ENCODE assay signal across 31 cellular contexts in genomic region chr22:43462701-43463100, GRCh38.
DNase-seq lines count a peak whose midpoint lies in the region; ATAC-seq and TF ChIP-seq lines count a peak whose summit lies in the region.
"Had no signal": no experiment of that assay in that cellular context is flagged by ENCODE, and none has a peak within 500 bp of the region (broad histone marks: within the 10 kb centered on the region; RNA-seq: fewer than 3 reads in every experiment).

No MANE protein-coding gene starts in this region.

- peaks cover 6% of the 10 kb centered on the region for H3K36me3 Mint-ChIP-seq in activated naive CD4-positive, alpha-beta T cell treated with anti-CD3 and anti-CD28 coated beads, Interleukin-2, amount 50 U/mL, for 24 hours
- H3K36me3 Mint-ChIP-seq: CD14-positive monocyte; CD4-positive, CD25-positive, alpha-beta regulatory T cell; CD8-positive, alpha-beta T cell had no signal

- peak overlapping the region; percentile 23 for H3K27ac Mint-ChIP-seq in activated naive CD4-positive, alpha-beta T cell treated with anti-CD3 and anti-CD28 coated beads, Interleukin-2, amount 50 U/mL, for 24 hours
- H3K27ac Mint-ChIP-seq: B cell; CD14-positive monocyte; CD4-positive, alpha-beta memory T cell; CD4-positive, alpha-beta T cell; CD4-positive, CD25-positive, alpha-beta regulatory T cell; CD8-positive, alpha-beta memory T cell; CD8-positive, alpha-beta T cell had no signal

- peaks cover 20% of the 10 kb centered on the region for H3K27me3 Mint-ChIP-seq in activated naive CD4-positive, alpha-beta T cell treated with anti-CD3 and anti-CD28 coated beads, Interleukin-2, amount 50 U/mL, for 24 hours

- no peak for TF ChIP-seq CTCF in HEK293 (tag by site-specific recombination; IDR thresholded peaks at IDR 0.05)

- CTCF ChIA-PET in HEK293 (lab: Yijun Ruan, JAX): no interaction called here

- no peak overlapping the region for H3K27ac ChIP-seq in HEK293 (ENCODE audit: extremely low read depth, low read depth, low read length)
- H3K27ac ChIP-seq: 22Rv1; A549; BLaER1; BLaER1 treated with 17β-estradiol and CSF1 and Interleukin-3, amounts not matched to agents 10 nM and 100 nM; C4-2B had no signal

- no peak for DNase-seq in activated naive CD4-positive, alpha-beta T cell (lab: John Stamatoyannopoulos, UW)
- DNase-seq: 8988T; ACHN; AML-193; BE2C; C1 segment of cervical spinal cord; Caco-2; Calu3; CD4-positive, alpha-beta memory T cell; CD4-positive, alpha-beta T cell; CD4-positive, CD25-positive, alpha-beta regulatory T cell; CD8-positive, alpha-beta memory T cell; CD8-positive, alpha-beta T cell; COR-L47; DMS 273 treated with DMSO at 0.1 percent for 48 hours; DMS153; DMS53; DMS79; DMS79 treated with DMSO at 0.1 percent for 48 hours; DND-41; EL had no signal

- POLR2A ChIA-PET in HEK293 (lab: Yijun Ruan, JAX): no interaction called here

- no peak overlapping the region for H3K4me3 ChIP-seq in HEK293 (ENCODE audit: low read depth, low read length)
- H3K4me3 ChIP-seq: A549; BLaER1; BLaER1 treated with 17β-estradiol and CSF1 and Interleukin-3, amounts not matched to agents 10 nM and 100 nM had no signal

- H3K9me3 ChIP-seq in HEK293 (ENCODE audit: control insufficient read depth, insufficient read depth, low read depth, low read length): no peaks in the 10 kb centered on the region
- H3K9me3 ChIP-seq: A549, BE2C, Caco-2 had no signal

- H3K36me3 ChIP-seq in HEK293 (ENCODE audit: control insufficient read depth in 2 of 2, insufficient read depth in 1 of 2, low read length in 2 of 2): no peaks in the 10 kb centered on the region
- H3K36me3 ChIP-seq: BE2C; BLaER1; BLaER1 treated with 17β-estradiol and CSF1 and Interleukin-3, amounts not matched to agents 10 nM and 100 nM had no signal

- ATAC-seq in HG02981 (IDR thresholded peaks at IDR 0.05; ENCODE audit: unreplicated experiment): no peak
- ATAC-seq: A549; CD8-positive, alpha-beta T cell had no signal

- H3K9me3 Mint-ChIP-seq in activated naive CD4-positive, alpha-beta T cell treated with anti-CD3 and anti-CD28 coated beads, Interleukin-2, amount 50 U/mL, for 24 hours: peaks cover 12% of the 10 kb centered on the region

- no peaks in the 10 kb centered on the region for H3K4me1 ChIP-seq in HEK293 (ENCODE audit: control insufficient read depth, insufficient read depth, low read length)
- H3K4me1 ChIP-seq: A549, BE2C, Caco-2 had no signal

- no peaks in the 10 kb centered on the region for H3K4me1 Mint-ChIP-seq in activated naive CD4-positive, alpha-beta T cell treated with anti-CD3 and anti-CD28 coated beads, Interleukin-2, amount 50 U/mL, for 24 hours
- H3K4me1 Mint-ChIP-seq: B cell; CD14-positive monocyte; CD4-positive, alpha-beta memory T cell; CD4-positive, CD25-positive, alpha-beta regulatory T cell; CD8-positive, alpha-beta memory T cell had no signal

- H3K4me3 Mint-ChIP-seq in activated naive CD4-positive, alpha-beta T cell treated with anti-CD3 and anti-CD28 coated beads, Interleukin-2, amount 50 U/mL, for 24 hours: no peak overlapping the region
- H3K4me3 Mint-ChIP-seq: B cell; CD14-positive monocyte; CD4-positive, alpha-beta memory T cell; CD4-positive, alpha-beta T cell; CD4-positive, CD25-positive, alpha-beta regulatory T cell; CD8-positive, alpha-beta memory T cell; CD8-positive, alpha-beta T cell had no signal

TF ChIP-seq in HEK293, 187 proteins besides CTCF, POLR2A, EP300 and RAD21:
- TF ChIP-seq ZSCAN18 (tag by site-specific recombination; IDR thresholded peaks at IDR 0.05): no peak
- TF ChIP-seq, protein P1, sequence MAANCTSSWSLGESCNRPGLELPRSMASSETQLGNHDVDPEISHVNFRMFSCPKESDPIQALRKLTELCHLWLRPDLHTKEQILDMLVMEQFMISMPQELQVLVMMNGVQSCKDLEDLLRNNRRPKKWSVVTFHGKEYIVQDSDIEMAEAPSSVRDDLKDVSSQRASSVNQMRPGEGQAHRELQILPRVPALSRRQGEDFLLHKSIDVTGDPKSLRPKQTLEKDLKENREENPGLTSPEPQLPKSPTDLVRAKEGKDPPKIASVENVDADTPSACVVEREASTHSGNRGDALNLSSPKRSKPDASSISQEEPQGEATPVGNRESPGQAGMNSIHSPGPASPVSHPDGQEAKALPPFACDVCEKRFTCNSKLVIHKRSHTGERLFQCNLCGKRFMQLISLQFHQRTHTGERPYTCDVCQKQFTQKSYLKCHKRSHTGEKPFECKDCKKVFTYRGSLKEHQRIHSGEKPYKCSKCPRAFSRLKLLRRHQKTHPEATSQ (tag by site-specific recombination; IDR thresholded peaks at IDR 0.05): no peak
- peak; percentile 67; the same call in 1 of the 2 replicates for TF ChIP-seq TRIM28 (IDR thresholded peaks at IDR 0.05; ENCODE audit: borderline replicate concordance, low read length)
- no peak for TF ChIP-seq ZNF596 (tag by site-specific recombination; IDR thresholded peaks at IDR 0.05)
- TF ChIP-seq ZNF132 (tag by site-specific recombination; IDR thresholded peaks at IDR 0.05; ENCODE audit: borderline replicate concordance): no peak
- peak; percentile 86 for TF ChIP-seq SETDB1 (IDR thresholded peaks at IDR 0.05; ENCODE audit: insufficient read length, low read length)
- TF ChIP-seq, protein P2, sequence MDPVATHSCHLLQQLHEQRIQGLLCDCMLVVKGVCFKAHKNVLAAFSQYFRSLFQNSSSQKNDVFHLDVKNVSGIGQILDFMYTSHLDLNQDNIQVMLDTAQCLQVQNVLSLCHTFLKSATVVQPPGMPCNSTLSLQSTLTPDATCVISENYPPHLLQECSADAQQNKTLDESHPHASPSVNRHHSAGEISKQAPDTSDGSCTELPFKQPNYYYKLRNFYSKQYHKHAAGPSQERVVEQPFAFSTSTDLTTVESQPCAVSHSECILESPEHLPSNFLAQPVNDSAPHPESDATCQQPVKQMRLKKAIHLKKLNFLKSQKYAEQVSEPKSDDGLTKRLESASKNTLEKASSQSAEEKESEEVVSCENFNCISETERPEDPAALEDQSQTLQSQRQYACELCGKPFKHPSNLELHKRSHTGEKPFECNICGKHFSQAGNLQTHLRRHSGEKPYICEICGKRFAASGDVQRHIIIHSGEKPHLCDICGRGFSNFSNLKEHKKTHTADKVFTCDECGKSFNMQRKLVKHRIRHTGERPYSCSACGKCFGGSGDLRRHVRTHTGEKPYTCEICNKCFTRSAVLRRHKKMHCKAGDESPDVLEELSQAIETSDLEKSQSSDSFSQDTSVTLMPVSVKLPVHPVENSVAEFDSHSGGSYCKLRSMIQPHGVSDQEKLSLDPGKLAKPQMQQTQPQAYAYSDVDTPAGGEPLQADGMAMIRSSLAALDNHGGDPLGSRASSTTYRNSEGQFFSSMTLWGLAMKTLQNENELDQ (tag by site-specific recombination; IDR thresholded peaks at IDR 0.05; ENCODE audit: low read depth): no peak
